Comparison of ENCODE assay signal across 24 cellular contexts in genomic region chr1:41538741-41539415, GRCh38. TPM values are rescaled to one million over a fixed set of nuclear protein-coding genes. Genes with fewer than 3 reads are reported as not detected.
DNase-seq lines count a peak whose midpoint lies in the region; ATAC-seq lines count a peak whose summit lies in the region.
"Had no signal": no experiment of that assay in that cellular context is flagged by ENCODE, and none has a peak within 500 bp of the region (broad histone marks: within the 10 kb centered on the region; RNA-seq: fewer than 3 reads in every experiment).

No MANE protein-coding gene starts in this region.

- no peaks in the 10 kb centered on the region for H3K4me1 ChIP-seq in aorta (ENCODE audit: control insufficient read depth in 1 of 2, insufficient read depth in 2 of 2, low read length in 2 of 2)

- peak overlapping the region; percentile 22 for H3K27ac Mint-ChIP-seq in activated CD4-positive, alpha-beta T cell treated with anti-CD3 and anti-CD28 coated beads, Interleukin-2, amount 10 ng/mL, durations not matched to agents 24 days and 14 days
- H3K27ac Mint-ChIP-seq: progenitor cell of endocrine pancreas; T-helper 2 cell treated with Interferon-gamma antibody and Interleukin-4, amounts not matched to agents 5 μg/mL and 100 μg/mL, for 36 hours had no signal

- no peak overlapping the region for H3K27ac ChIP-seq in aorta (ENCODE audit: low read depth in 1 of 2, low read length in 2 of 2)
- H3K27ac ChIP-seq: KMS-11, WERI-Rb-1 had no signal

- no peaks in the 10 kb centered on the region for H3K27me3 ChIP-seq in aorta (ENCODE audit: control insufficient read depth in 1 of 2, insufficient read depth in 2 of 2, low read length in 1 of 2)

- peaks cover 74% of the 10 kb centered on the region for H3K36me3 Mint-ChIP-seq in activated CD4-positive, alpha-beta T cell treated with anti-CD3 and anti-CD28 coated beads, Interleukin-2, amount 10 ng/mL, durations not matched to agents 24 days and 14 days (ENCODE audit: low read depth)

- no peak for DNase-seq in activated CD4-positive, alpha-beta T cell treated with anti-CD3 and anti-CD28 coated beads, Interleukin-2, amount 10 ng/mL, durations not matched to agents 24 days and 14 days
- no peak for DNase-seq in activated CD4-positive, alpha-beta T cell treated with anti-CD3 and anti-CD28 coated beads for 4 hours
- DNase-seq in stimulated activated CD4-positive, alpha-beta T cell treated with anti-CD3 and anti-CD28 coated beads, Interleukin-15, amount 100 ng/mL, for 24 hours = peak; percentile 1
- no peak for DNase-seq in stimulated activated CD4-positive, alpha-beta T cell treated with anti-CD3 and anti-CD28 coated beads, Interleukin-4, amount 100 ng/mL, for 4 hours
- DNase-seq in posterior vena cava (ENCODE audit: low spot score) (peak; percentile 50), aorta (peak; percentile 30 to 60), NCI-H1930 (lab: John Stamatoyannopoulos, UW) (no peak)
- DNase-seq: activated CD4-positive, alpha-beta T cell treated with anti-CD3 and anti-CD28 coated beads, Interleukin-2, amount 50 U/mL, for 48 hours; activated CD8-positive, alpha-beta memory T cell treated with anti-CD3 and anti-CD28 coated beads, Interleukin-2, amount 50 U/mL, for 4 hours; C1 segment of cervical spinal cord; cerebellar nuclear complex; kidney glomerular epithelial cell; MV-4-11; RPMI8226; substantia nigra; WERI-Rb-1 had no signal

- ATAC-seq in aorta (ENCODE audit: low FRiP score) = no peak
- ATAC-seq in GM21367 (IDR thresholded peaks at IDR 0.05; ENCODE audit: unreplicated experiment) = no peak
- ATAC-seq: activated naive CD4-positive, alpha-beta T cell treated with anti-CD3 and anti-CD28 coated beads, Interleukin-2, amount 50 U/mL, for 72 hours; GM12878 had no signal

- no peaks in the 10 kb centered on the region for H3K27me3 Mint-ChIP-seq in activated CD4-positive, alpha-beta T cell treated with anti-CD3 and anti-CD28 coated beads, Interleukin-2, amount 10 ng/mL, durations not matched to agents 24 days and 14 days
- H3K27me3 Mint-ChIP-seq: memory B cell had no signal

- peaks cover 6% of the 10 kb centered on the region for H3K4me1 Mint-ChIP-seq in activated CD4-positive, alpha-beta T cell treated with anti-CD3 and anti-CD28 coated beads, Interleukin-2, amount 10 ng/mL, durations not matched to agents 24 days and 14 days

- H3K4me3 ChIP-seq in aorta (ENCODE audit: low read length in 2 of 2) = no peak overlapping the region
- H3K4me3 ChIP-seq: GM12878 had no signal

- peaks cover 7% of the 10 kb centered on the region for H3K9me3 Mint-ChIP-seq in activated CD4-positive, alpha-beta T cell treated with anti-CD3 and anti-CD28 coated beads, Interleukin-2, amount 10 ng/mL, durations not matched to agents 24 days and 14 days
- H3K9me3 Mint-ChIP-seq: activated naive CD4-positive, alpha-beta T cell treated with anti-CD3 and anti-CD28 coated beads, Interleukin-2, amount 50 U/mL, for 72 hours; memory B cell; T-helper 2 cell treated with Interferon-gamma antibody and Interleukin-4, amounts not matched to agents 5 μg/mL and 100 μg/mL, for 36 hours had no signal

- H3K4me3 Mint-ChIP-seq in activated CD4-positive, alpha-beta T cell treated with anti-CD3 and anti-CD28 coated beads, Interleukin-2, amount 10 ng/mL, durations not matched to agents 24 days and 14 days = no peak overlapping the region
- H3K4me3 Mint-ChIP-seq: memory B cell; T-helper 2 cell treated with Interferon-gamma antibody and Interleukin-4, amounts not matched to agents 5 μg/mL and 100 μg/mL, for 36 hours had no signal

- no peaks in the 10 kb centered on the region for H3K36me3 ChIP-seq in aorta (ENCODE audit: control insufficient read depth in 1 of 2, insufficient read depth in 2 of 2, low read length in 1 of 2)
- H3K36me3 ChIP-seq: WERI-Rb-1 had no signal

- no peaks in the 10 kb centered on the region for H3K9me3 ChIP-seq in aorta (ENCODE audit: control insufficient read depth, low read length)

- intact Hi-C loops in activated CD4-positive, alpha-beta T cell treated with anti-CD3 and anti-CD28 coated beads, Interleukin-2, amount 10 ng/mL, durations not matched to agents 24 days and 14 days (cut with micrococcal nuclease) = no loop called here
- intact Hi-C loops in posterior vena cava (cut with DNase I) = no loop called here
- intact Hi-C loops in aorta (cut with DNase I) = no loop called here

- 83 to 85% methylated on average over 9 of the region's 9 CpGs for WGBS in aorta, 2 donors

RNA-seq across cellular contexts. Expression of gene EDN2, which starts 54.4 kb away (rescaled TPM):
- total RNA-seq in activated CD4-positive, alpha-beta T cell treated with anti-CD3 and anti-CD28 coated beads, Interleukin-2, amount 10 ng/mL, durations not matched to agents 24 days and 14 days = not detected in 2 replicates
- total RNA-seq in posterior vena cava (not detected), aorta (1 to 10 TPM in 1 of 2 donors, under 1 TPM in 1; 0.36 to 1.5 TPM)
- 1 to 10 TPM in 1 of 2 donors, not detected in 1; 2.3 TPM for polyA plus RNA-seq in aorta
- total RNA-seq: activated naive CD4-positive, alpha-beta T cell treated with anti-CD3 and anti-CD28 coated beads, Interleukin-2, amount 50 U/mL, for 72 hours; HT1080; progenitor cell of endocrine pancreas had no signal

Comparison
In these comparisons a context has a peak if more than half of its experiments do, and no peak if none do; other contexts are left out.
1. DNase-seq: peak in stimulated activated CD4-positive, alpha-beta T cell treated with anti-CD3 and anti-CD28 coated beads, Interleukin-15, amount 100 ng/mL, for 24 hours (single experiment), posterior vena cava (single experiment) and aorta (2 of 2); none in activated CD4-positive, alpha-beta T cell treated with anti-CD3 and anti-CD28 coated beads, Interleukin-2, amount 10 ng/mL, durations not matched to agents 24 days and 14 days (single experiment), activated CD4-positive, alpha-beta T cell treated with anti-CD3 and anti-CD28 coated beads for 4 hours (0 of 2), stimulated activated CD4-positive, alpha-beta T cell treated with anti-CD3 and anti-CD28 coated beads, Interleukin-4, amount 100 ng/mL, for 4 hours (0 of 2) and NCI-H1930 (0 of 2).